In the genomic region with DNA sequence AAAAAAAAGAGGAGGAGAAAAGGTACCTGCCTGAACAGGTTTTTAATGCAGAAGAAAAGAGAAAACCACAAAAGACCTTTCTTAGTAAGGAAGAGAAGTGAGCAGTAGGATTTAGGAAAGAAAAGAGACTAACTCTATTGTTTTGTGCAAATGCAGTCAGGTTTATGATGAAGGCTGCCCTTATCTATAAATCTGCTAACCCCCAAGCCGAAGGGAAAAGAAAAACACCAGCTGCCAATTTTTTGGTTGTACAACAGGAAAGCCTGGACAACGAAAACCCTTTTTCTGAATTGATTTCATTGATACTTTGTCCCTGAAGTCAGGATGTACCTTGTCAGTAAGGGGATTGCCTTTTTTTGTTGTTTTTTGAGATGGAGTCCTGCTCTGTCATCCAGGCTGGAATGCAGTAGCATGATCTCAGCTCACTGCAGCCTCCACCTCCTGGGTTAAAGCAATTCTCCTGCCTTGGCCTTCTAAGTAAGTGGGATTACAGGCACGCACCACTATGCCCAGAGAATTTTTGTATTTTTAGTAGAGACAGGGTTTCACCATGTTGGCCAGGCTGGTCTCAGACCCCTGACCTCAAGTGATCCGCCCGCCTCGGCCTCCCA, we compare ENCODE assay signal across 25 cellular contexts. TPM values are rescaled to one million over a fixed set of nuclear protein-coding genes. Genes with fewer than 3 reads are reported as not detected.
"Had no signal": no experiment of that assay in that cellular context is flagged by ENCODE, and none has a peak within 500 bp of the region (broad histone marks: within the 10 kb centered on the region; RNA-seq: fewer than 3 reads in every experiment).

No MANE protein-coding gene starts in this region.

- H3K36me3 Mint-ChIP-seq: activated naive CD8-positive, alpha-beta T cell treated with anti-CD3 and anti-CD28 coated beads, Interleukin-2, amount 10 ng/mL, durations not matched to agents 7 days and 5 days had no signal

- H3K4me1 ChIP-seq: esophagus muscularis mucosa, gastrocnemius medialis, pancreas had no signal

- H3K27ac Mint-ChIP-seq: activated B cell treated with CpG ODN at 0.5 μM for 24 hours; activated CD4-positive, alpha-beta T cell treated with anti-CD3 and anti-CD28 coated beads for 36 hours; activated naive CD4-positive, alpha-beta T cell treated with anti-CD3 and anti-CD28 coated beads for 36 hours; activated naive CD8-positive, alpha-beta T cell treated with anti-CD3 and anti-CD28 coated beads, Interleukin-2, amount 10 ng/mL, durations not matched to agents 7 days and 5 days; activated T-helper 2 cell treated with anti-CD3 and anti-CD28 coated beads, Interferon-gamma antibody, Interleukin-2, Interleukin-4, amounts not matched to agents 10 μg/mL and 5 μg/mL and 100 μg/mL, durations not matched to agents 14 hours and 24 hours and 36 hours; memory B cell; nephron; T-helper 1 cell treated with Interleukin-12 subunit alpha and Interleukin-12 subunit beta and Interleukin-4 antibody, amounts not matched to agents 30 μg/mL and 1 μg/mL, for 36 hours had no signal

- H3K4me3 Mint-ChIP-seq: activated B cell treated with CpG ODN at 0.5 μM for 24 hours; activated CD4-positive, alpha-beta T cell treated with anti-CD3 and anti-CD28 coated beads for 36 hours; activated naive CD4-positive, alpha-beta T cell treated with anti-CD3 and anti-CD28 coated beads for 36 hours; activated naive CD8-positive, alpha-beta T cell treated with anti-CD3 and anti-CD28 coated beads, Interleukin-2, amount 10 ng/mL, durations not matched to agents 7 days and 5 days; activated T-cell treated with anti-CD3 and anti-CD28 coated beads, Interleukin-2, amount 50 U/mL, for 4 hours; memory B cell; nephron; T-helper 1 cell treated with Interleukin-12 subunit alpha and Interleukin-12 subunit beta and Interleukin-4 antibody, amounts not matched to agents 30 μg/mL and 1 μg/mL, for 36 hours had no signal

- H3K27ac ChIP-seq: esophagus muscularis mucosa, gastrocnemius medialis, neutrophil, pancreas had no signal

- DNase-seq: activated B cell treated with CpG ODN at 0.5 μM for 24 hours; activated CD4-positive, alpha-beta T cell treated with anti-CD3 and anti-CD28 coated beads for 36 hours; activated CD4-positive, alpha-beta T cell treated with anti-CD3 and anti-CD28 coated beads, Interleukin-2, amount 50 U/mL, for 4 hours; activated CD8-positive, alpha-beta memory T cell treated with anti-CD3 and anti-CD28 coated beads for 24 hours; activated CD8-positive, alpha-beta memory T cell treated with anti-CD3 and anti-CD28 coated beads, Interleukin-2, amount 50 U/mL, for 48 hours; activated naive CD4-positive, alpha-beta T cell treated with anti-CD3 and anti-CD28 coated beads for 36 hours; activated naive CD8-positive, alpha-beta T cell treated with anti-CD3 and anti-CD28 coated beads, Interleukin-2, amount 10 ng/mL, durations not matched to agents 7 days and 5 days; activated T-cell treated with anti-CD3 and anti-CD28 coated beads, Interleukin-2, amount 50 U/mL, for 4 hours; amniotic stem cell; cortex of kidney; gastrocnemius medialis; hypothalamus; left cardiac atrium; pancreas; right cardiac atrium; stimulated activated CD4-positive, alpha-beta T cell treated with anti-CD3 and anti-CD28 coated beads, Interleukin-12 subunit alpha, Interleukin-12 subunit beta, amount 100 ng/mL, for 4 hours; stimulated activated CD4-positive, alpha-beta T cell treated with anti-CD3 and anti-CD28 coated beads, Interleukin-4, amount 100 ng/mL, for 4 hours; stimulated activated naive CD8-positive, alpha-beta T cell treated with anti-CD3 and anti-CD28 coated beads, Interleukin-15, Interleukin-2, amounts not matched to agents 100 U/mL and 50 U/mL, for 24 hours; T1000 had no signal

- ATAC-seq: activated CD4-positive, alpha-beta T cell treated with anti-CD3 and anti-CD28 coated beads for 36 hours; activated T-cell treated with anti-CD3 and anti-CD28 coated beads, Interleukin-2, amount 50 U/mL, for 4 hours; gastrocnemius medialis; left cardiac atrium; pancreas; right cardiac atrium; stimulated activated naive CD8-positive, alpha-beta T cell treated with anti-CD3 and anti-CD28 coated beads, Interleukin-15, Interleukin-2, amounts not matched to agents 100 U/mL and 50 U/mL, for 24 hours had no signal

- H3K4me1 Mint-ChIP-seq: activated B cell treated with CpG ODN at 0.5 μM for 24 hours; activated CD4-positive, alpha-beta T cell treated with anti-CD3 and anti-CD28 coated beads for 36 hours; activated naive CD8-positive, alpha-beta T cell treated with anti-CD3 and anti-CD28 coated beads, Interleukin-2, amount 10 ng/mL, durations not matched to agents 7 days and 5 days; memory B cell; nephron had no signal

- H3K9me3 Mint-ChIP-seq: activated B cell treated with CpG ODN at 0.5 μM for 24 hours; activated naive CD4-positive, alpha-beta T cell treated with anti-CD3 and anti-CD28 coated beads for 36 hours; activated naive CD8-positive, alpha-beta T cell treated with anti-CD3 and anti-CD28 coated beads, Interleukin-2, amount 10 ng/mL, durations not matched to agents 7 days and 5 days; activated T-cell treated with anti-CD3 and anti-CD28 coated beads, Interleukin-2, amount 50 U/mL, for 4 hours; activated T-helper 2 cell treated with anti-CD3 and anti-CD28 coated beads, Interferon-gamma antibody, Interleukin-2, Interleukin-4, amounts not matched to agents 10 μg/mL and 5 μg/mL and 100 μg/mL, durations not matched to agents 14 hours and 24 hours and 36 hours; memory B cell; nephron; T-helper 1 cell treated with Interleukin-12 subunit alpha and Interleukin-12 subunit beta and Interleukin-4 antibody, amounts not matched to agents 30 μg/mL and 1 μg/mL, for 36 hours had no signal

- H3K27me3 Mint-ChIP-seq: activated B cell treated with CpG ODN at 0.5 μM for 24 hours; activated CD4-positive, alpha-beta T cell treated with anti-CD3 and anti-CD28 coated beads for 36 hours; activated naive CD8-positive, alpha-beta T cell treated with anti-CD3 and anti-CD28 coated beads, Interleukin-2, amount 10 ng/mL, durations not matched to agents 7 days and 5 days; memory B cell had no signal

- H3K27me3 ChIP-seq: esophagus muscularis mucosa, gastrocnemius medialis, neutrophil, pancreas had no signal

RNA-seq across cellular contexts. Expression of a gene that starts 41.2 kb away (rescaled TPM):
- total RNA-seq: activated naive CD4-positive, alpha-beta T cell treated with anti-CD3 and anti-CD28 coated beads for 36 hours had no signal
